Comparison of ENCODE assay signal across 25 cellular contexts in genomic region chr17:57020208-57020607, GRCh38.
"Had no signal": no experiment of that assay in that cellular context is flagged by ENCODE, and none has a peak within 500 bp of the region (broad histone marks: within the 10 kb centered on the region; RNA-seq: fewer than 3 reads in every experiment).

No MANE protein-coding gene starts in this region.

- DNase-seq: dermis blood vessel endothelial cell; dorsolateral prefrontal cortex; effector CD4-positive, alpha-beta T cell; effector memory CD4-positive, alpha-beta T cell; erythroblast; esophagus squamous epithelium; foreskin fibroblast; foreskin melanocyte; gastrocnemius medialis; glutamatergic neuron; head of caudate nucleus; heart right ventricle; hippocampal formation; left cardiac atrium; left lung; left ventricle myocardium superior; lower lobe of right lung; mesenchymal stem cell; mucosa of descending colon; naive B cell; naive thymus-derived CD8-positive, alpha-beta T cell had no signal

- H3K4me1 Mint-ChIP-seq: naive thymus-derived CD8-positive, alpha-beta T cell had no signal

- H3K4me3 ChIP-seq: coronary artery, dorsolateral prefrontal cortex, esophagus squamous epithelium, gastrocnemius medialis, heart right ventricle, left lung, lower lobe of right lung, mucosa of descending colon had no signal

- H3K36me3 Mint-ChIP-seq: mesothelial cell of epicardium, naive B cell had no signal

- H3K4me3 Mint-ChIP-seq: mesothelial cell of epicardium; naive thymus-derived CD8-positive, alpha-beta T cell had no signal

- H3K4me1 ChIP-seq: heart right ventricle, left lung had no signal

- H3K27ac Mint-ChIP-seq: mesothelial cell of epicardium; naive B cell; naive thymus-derived CD8-positive, alpha-beta T cell had no signal

- H3K9me3 ChIP-seq: esophagus squamous epithelium, gastrocnemius medialis, lower lobe of right lung, mucosa of descending colon had no signal

- H3K36me3 ChIP-seq: esophagus squamous epithelium, gastrocnemius medialis, heart right ventricle, left lung, lower lobe of right lung had no signal

- ATAC-seq: esophagus mucosa; gastrocnemius medialis; heart right ventricle; left cardiac atrium; left lung; left ventricle myocardium superior; lower lobe of right lung; mucosa of descending colon; naive thymus-derived CD8-positive, alpha-beta T cell had no signal

- H3K27ac ChIP-seq: coronary artery, dorsolateral prefrontal cortex, epithelial cell of prostate, esophagus squamous epithelium, gastrocnemius medialis, heart right ventricle, left lung, lower lobe of right lung had no signal

- H3K27me3 ChIP-seq: esophagus squamous epithelium, gastrocnemius medialis, heart right ventricle had no signal
